ENCODE assay signal across 21 cellular contexts in genomic region chr2:870426-870825, GRCh38.
"Had no signal": no experiment of that assay in that cellular context is flagged by ENCODE, and none has a peak within 500 bp of the region (broad histone marks: within the 10 kb centered on the region; RNA-seq: fewer than 3 reads in every experiment).

No MANE protein-coding gene starts in this region.

- H3K27ac ChIP-seq: dorsolateral prefrontal cortex, esophagus squamous epithelium, neutrophil, suprapubic skin, uterus had no signal

- H3K4me2 ChIP-seq: smooth muscle cell had no signal

- DNase-seq: cortex of kidney; effector CD8-positive, alpha-beta T cell; esophagus squamous epithelium; foreskin fibroblast; hippocampal formation; left colon; left ventricle myocardium superior; mesendoderm; naive thymus-derived CD4-positive, alpha-beta T cell; nephron progenitor cell; right cardiac atrium; stimulated activated CD4-positive, alpha-beta T cell treated with anti-CD3 and anti-CD28 coated beads, Interleukin-2, amount 100 ng/mL, for 48 hours; stimulated activated naive CD4-positive, alpha-beta T cell treated with Interleukin-2 at 50 U/mL for 16 hours; uterus had no signal

- H3K9me3 ChIP-seq: esophagus squamous epithelium, neutrophil, suprapubic skin, thyroid gland, uterus had no signal

- H3K4me3 ChIP-seq: dorsolateral prefrontal cortex, esophagus squamous epithelium, lung, smooth muscle cell, suprapubic skin, thyroid gland, uterus had no signal

- H3K27ac Mint-ChIP-seq: naive thymus-derived CD4-positive, alpha-beta T cell; nephron progenitor cell; type B pancreatic cell had no signal

- H3K36me3 ChIP-seq: esophagus squamous epithelium, neutrophil, suprapubic skin, thyroid gland, uterus had no signal

- H3K27me3 ChIP-seq: neutrophil, thyroid gland had no signal

- H3K9me3 Mint-ChIP-seq: type B pancreatic cell had no signal

- H3K4me1 ChIP-seq: esophagus squamous epithelium, suprapubic skin, uterus had no signal

- H3K4me3 Mint-ChIP-seq: nephron progenitor cell, type B pancreatic cell had no signal

- H3K36me3 Mint-ChIP-seq: type B pancreatic cell had no signal
